In the genomic region with DNA sequence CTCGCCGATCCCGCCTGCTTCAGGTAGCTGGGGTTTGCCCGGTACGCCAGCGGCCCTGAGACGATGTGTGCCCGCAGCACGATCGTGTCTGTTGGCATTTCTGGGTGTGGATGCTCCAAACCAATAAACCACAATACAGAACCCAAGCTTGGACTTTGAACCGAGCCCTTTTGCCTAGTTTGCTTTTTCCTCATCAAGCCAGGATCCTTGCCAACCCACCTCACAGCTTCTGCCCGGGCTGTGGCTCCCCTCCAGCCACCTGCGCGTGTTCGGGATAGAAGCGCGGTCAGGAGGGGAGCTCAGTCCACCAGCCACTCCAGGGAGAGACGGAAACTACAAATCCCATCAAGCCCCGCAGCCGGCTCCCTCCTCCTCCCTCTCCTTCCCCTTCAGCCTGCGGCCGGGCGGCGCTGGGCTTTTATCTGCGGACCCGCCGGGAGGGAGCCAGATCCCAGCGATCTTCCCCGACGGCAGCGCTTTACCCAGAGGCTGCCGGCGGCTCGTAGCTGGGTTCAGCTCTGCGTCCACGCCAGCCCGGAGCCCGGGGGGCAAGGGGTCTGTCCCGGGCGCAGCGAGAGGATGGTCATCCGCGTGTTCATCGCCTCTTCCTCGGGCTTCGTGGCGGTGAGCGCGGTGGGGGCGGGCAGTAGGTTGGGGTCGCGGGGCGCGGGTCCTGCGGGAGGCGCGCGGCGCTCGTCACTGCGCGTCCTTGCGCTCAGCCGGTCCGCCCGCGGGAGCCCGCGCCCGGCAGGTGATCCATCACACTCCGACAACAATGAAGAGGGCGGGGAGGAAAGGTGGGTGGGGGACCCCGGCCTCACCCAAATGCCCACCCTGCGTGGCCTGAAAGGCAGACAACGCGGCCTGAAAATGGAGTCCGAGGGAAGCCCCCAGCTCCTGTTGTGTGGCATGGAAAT, we compare ENCODE assay signal across 1 cellular context.
TF ChIP-seq lines count a peak whose summit lies in the region.

Gene SH3BGRL2 (plus strand): TSS at position 447 of the 917 bp plus-strand sequence. CDS start 133 bp downstream, at position 580.

TF ChIP-seq in K562, 482 proteins besides CTCF, POLR2A, EP300 and RAD21 (continued from another document and continues in another):
- TF ChIP-seq, protein P1, sequence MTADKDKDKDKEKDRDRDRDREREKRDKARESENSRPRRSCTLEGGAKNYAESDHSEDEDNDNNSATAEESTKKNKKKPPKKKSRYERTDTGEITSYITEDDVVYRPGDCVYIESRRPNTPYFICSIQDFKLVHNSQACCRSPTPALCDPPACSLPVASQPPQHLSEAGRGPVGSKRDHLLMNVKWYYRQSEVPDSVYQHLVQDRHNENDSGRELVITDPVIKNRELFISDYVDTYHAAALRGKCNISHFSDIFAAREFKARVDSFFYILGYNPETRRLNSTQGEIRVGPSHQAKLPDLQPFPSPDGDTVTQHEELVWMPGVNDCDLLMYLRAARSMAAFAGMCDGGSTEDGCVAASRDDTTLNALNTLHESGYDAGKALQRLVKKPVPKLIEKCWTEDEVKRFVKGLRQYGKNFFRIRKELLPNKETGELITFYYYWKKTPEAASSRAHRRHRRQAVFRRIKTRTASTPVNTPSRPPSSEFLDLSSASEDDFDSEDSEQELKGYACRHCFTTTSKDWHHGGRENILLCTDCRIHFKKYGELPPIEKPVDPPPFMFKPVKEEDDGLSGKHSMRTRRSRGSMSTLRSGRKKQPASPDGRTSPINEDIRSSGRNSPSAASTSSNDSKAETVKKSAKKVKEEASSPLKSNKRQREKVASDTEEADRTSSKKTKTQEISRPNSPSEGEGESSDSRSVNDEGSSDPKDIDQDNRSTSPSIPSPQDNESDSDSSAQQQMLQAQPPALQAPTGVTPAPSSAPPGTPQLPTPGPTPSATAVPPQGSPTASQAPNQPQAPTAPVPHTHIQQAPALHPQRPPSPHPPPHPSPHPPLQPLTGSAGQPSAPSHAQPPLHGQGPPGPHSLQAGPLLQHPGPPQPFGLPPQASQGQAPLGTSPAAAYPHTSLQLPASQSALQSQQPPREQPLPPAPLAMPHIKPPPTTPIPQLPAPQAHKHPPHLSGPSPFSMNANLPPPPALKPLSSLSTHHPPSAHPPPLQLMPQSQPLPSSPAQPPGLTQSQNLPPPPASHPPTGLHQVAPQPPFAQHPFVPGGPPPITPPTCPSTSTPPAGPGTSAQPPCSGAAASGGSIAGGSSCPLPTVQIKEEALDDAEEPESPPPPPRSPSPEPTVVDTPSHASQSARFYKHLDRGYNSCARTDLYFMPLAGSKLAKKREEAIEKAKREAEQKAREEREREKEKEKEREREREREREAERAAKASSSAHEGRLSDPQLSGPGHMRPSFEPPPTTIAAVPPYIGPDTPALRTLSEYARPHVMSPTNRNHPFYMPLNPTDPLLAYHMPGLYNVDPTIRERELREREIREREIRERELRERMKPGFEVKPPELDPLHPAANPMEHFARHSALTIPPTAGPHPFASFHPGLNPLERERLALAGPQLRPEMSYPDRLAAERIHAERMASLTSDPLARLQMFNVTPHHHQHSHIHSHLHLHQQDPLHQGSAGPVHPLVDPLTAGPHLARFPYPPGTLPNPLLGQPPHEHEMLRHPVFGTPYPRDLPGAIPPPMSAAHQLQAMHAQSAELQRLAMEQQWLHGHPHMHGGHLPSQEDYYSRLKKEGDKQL (CRISPR knock-in tag; IDR thresholded peaks at IDR 0.05; ENCODE audit: borderline replicate concordance): no peak
- TF ChIP-seq TCF15 (CRISPR knock-in tag; IDR thresholded peaks at IDR 0.05) (no peak), NFIX (CRISPR knock-in tag; IDR thresholded peaks at IDR 0.05; ENCODE audit: low read depth) (no peak), HMGXB4 (CRISPR knock-in tag; IDR thresholded peaks at IDR 0.05) (no peak), KAT7 (CRISPR knock-in tag; IDR thresholded peaks at IDR 0.05; ENCODE audit: borderline replicate concordance) (no peak), HMGN3 (IDR thresholded peaks at IDR 0.05; ENCODE audit: borderline replicate concordance, extremely low read depth, insufficient read length, low read depth, low read length) (peak; percentile 84), E2F1 (CRISPR knock-in tag; IDR thresholded peaks at IDR 0.05) (no peak), ZBTB8A (IDR thresholded peaks at IDR 0.05; ENCODE audit: partially characterized antibody) (no peak), MAFG (tag; conservative IDR thresholded peaks at IDR 0.05) (no peak), GABPB2 (CRISPR knock-in tag; conservative IDR thresholded peaks at IDR 0.05) (no peak), ZNF347 (CRISPR knock-in tag; IDR thresholded peaks at IDR 0.05; ENCODE audit: low read depth) (no peak), JUND (IDR thresholded peaks at IDR 0.05; ENCODE audit: borderline replicate concordance, low read depth, low read length) (0 out of 2 replicates have a peak, but pooled peaks have one; percentile 4), JUND (tag; IDR thresholded peaks at IDR 0.05; ENCODE audit: borderline replicate concordance, low read depth, low read length) (no peak; the same call in 2 of the 3 replicates), HNRNPK (IDR thresholded peaks at IDR 0.05; ENCODE audit: low read depth, low read length, poor library complexity, severe bottlenecking) (no peak), KAT8 (IDR thresholded peaks at IDR 0.05; ENCODE audit: low read depth) (no peak), HDAC2 (IDR thresholded peaks at IDR 0.05) (no peak), FOXK1 (CRISPR knock-in tag; IDR thresholded peaks at IDR 0.05; ENCODE audit: borderline replicate concordance) (no peak), NFRKB (IDR thresholded peaks at IDR 0.05; ENCODE audit: low read depth) (no peak), TFAM (CRISPR knock-in tag; conservative IDR thresholded peaks at IDR 0.05) (no peak), PHB (CRISPR knock-in tag; IDR thresholded peaks at IDR 0.05) (no peak), RFX7 (CRISPR knock-in tag; IDR thresholded peaks at IDR 0.05) (no peak), E4F1 (CRISPR knock-in tag; IDR thresholded peaks at IDR 0.05; ENCODE audit: borderline replicate concordance) (no peak), C11orf30 (IDR thresholded peaks at IDR 0.05; ENCODE audit: low read depth) (no peak), PHF8 (IDR thresholded peaks at IDR 0.05; ENCODE audit: borderline replicate concordance, low read length) (peak; percentile 55; the same call in 1 of the 2 replicates), SREBF1 (IDR thresholded peaks at IDR 0.05; ENCODE audit: borderline replicate concordance, low read depth, low read length) (no peak), MEF2D (tag; conservative IDR thresholded peaks at IDR 0.05; ENCODE audit: low read depth) (no peak), ID3 (CRISPR knock-in tag; IDR thresholded peaks at IDR 0.05) (no peak), ID3 (tag; IDR thresholded peaks at IDR 0.05) (no peak), ZNF717 (CRISPR knock-in tag; IDR thresholded peaks at IDR 0.05) (no peak)
- TF ChIP-seq, protein P2, sequence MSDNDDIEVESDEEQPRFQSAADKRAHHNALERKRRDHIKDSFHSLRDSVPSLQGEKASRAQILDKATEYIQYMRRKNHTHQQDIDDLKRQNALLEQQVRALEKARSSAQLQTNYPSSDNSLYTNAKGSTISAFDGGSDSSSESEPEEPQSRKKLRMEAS (CRISPR knock-in tag; IDR thresholded peaks at IDR 0.05): peak; percentile 63; the same call in 1 of the 2 replicates
- TF ChIP-seq, protein P3, sequence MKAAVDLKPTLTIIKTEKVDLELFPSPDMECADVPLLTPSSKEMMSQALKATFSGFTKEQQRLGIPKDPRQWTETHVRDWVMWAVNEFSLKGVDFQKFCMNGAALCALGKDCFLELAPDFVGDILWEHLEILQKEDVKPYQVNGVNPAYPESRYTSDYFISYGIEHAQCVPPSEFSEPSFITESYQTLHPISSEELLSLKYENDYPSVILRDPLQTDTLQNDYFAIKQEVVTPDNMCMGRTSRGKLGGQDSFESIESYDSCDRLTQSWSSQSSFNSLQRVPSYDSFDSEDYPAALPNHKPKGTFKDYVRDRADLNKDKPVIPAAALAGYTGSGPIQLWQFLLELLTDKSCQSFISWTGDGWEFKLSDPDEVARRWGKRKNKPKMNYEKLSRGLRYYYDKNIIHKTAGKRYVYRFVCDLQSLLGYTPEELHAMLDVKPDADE (conservative IDR thresholded peaks at IDR 0.05; ENCODE audit: control insufficient read depth, low read depth, low read length): peak; percentile 94; the same call in 1 of the 2 replicates
- TF ChIP-seq, protein P4, sequence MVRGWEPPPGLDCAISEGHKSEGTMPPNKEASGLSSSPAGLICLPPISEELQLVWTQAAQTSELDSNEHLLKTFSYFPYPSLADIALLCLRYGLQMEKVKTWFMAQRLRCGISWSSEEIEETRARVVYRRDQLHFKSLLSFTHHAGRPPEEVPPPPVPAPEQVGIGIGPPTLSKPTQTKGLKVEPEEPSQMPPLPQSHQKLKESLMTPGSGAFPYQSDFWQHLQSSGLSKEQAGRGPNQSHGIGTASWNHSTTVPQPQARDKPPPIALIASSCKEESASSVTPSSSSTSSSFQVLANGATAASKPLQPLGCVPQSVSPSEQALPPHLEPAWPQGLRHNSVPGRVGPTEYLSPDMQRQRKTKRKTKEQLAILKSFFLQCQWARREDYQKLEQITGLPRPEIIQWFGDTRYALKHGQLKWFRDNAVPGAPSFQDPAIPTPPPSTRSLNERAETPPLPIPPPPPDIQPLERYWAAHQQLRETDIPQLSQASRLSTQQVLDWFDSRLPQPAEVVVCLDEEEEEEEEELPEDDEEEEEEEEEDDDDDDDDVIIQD (CRISPR knock-in tag; IDR thresholded peaks at IDR 0.05): no peak
- TF ChIP-seq, protein P5, sequence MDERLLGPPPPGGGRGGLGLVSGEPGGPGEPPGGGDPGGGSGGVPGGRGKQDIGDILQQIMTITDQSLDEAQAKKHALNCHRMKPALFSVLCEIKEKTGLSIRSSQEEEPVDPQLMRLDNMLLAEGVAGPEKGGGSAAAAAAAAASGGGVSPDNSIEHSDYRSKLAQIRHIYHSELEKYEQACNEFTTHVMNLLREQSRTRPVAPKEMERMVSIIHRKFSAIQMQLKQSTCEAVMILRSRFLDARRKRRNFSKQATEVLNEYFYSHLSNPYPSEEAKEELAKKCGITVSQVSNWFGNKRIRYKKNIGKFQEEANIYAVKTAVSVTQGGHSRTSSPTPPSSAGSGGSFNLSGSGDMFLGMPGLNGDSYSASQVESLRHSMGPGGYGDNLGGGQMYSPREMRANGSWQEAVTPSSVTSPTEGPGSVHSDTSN (CRISPR knock-in tag; IDR thresholded peaks at IDR 0.05; ENCODE audit: low read depth): no peak
- TF ChIP-seq, protein P5 (tag; conservative IDR thresholded peaks at IDR 0.05; ENCODE audit: low read depth): peak; percentile 51; the same call in 1 of the 2 replicates
